ENCODE assay signal across 1 cellular context in genomic region chr1:11680270-11681070, GRCh38.
TF ChIP-seq lines count a peak whose summit lies in the region.

No MANE protein-coding gene starts in this region.

TF ChIP-seq in HepG2, 621 proteins besides CTCF, POLR2A, EP300 and RAD21 (continued from another document and continues in another):
- TF ChIP-seq ZNF687 (CRISPR knock-in tag; IDR thresholded peaks at IDR 0.05) (no peak), HNF4G (IDR thresholded peaks at IDR 0.05; ENCODE audit: borderline replicate concordance, low read depth, low read length) (no peak), HNF4G (CRISPR knock-in tag; IDR thresholded peaks at IDR 0.05; ENCODE audit: borderline replicate concordance, low read depth) (no peak), BRCA1 (CRISPR knock-in tag; IDR thresholded peaks at IDR 0.05) (no peak), ZBTB7A (CRISPR knock-in tag; IDR thresholded peaks at IDR 0.05) (0 out of 2 replicates have a peak, but pooled peaks have one; percentile 40), NFIC (IDR thresholded peaks at IDR 0.05; ENCODE audit: low read length) (no peak), NR2F6 (IDR thresholded peaks at IDR 0.05) (no peak), NR2F6 (CRISPR knock-in tag; IDR thresholded peaks at IDR 0.05) (no peak), ZNF644 (CRISPR knock-in tag; IDR thresholded peaks at IDR 0.05; ENCODE audit: low read depth) (no peak), KLF11 (CRISPR knock-in tag; IDR thresholded peaks at IDR 0.05) (no peak), ZNF280B (CRISPR knock-in tag; IDR thresholded peaks at IDR 0.05; ENCODE audit: borderline replicate concordance) (peak; percentile 75; the same call in 1 of the 2 replicates), KAT2B (IDR thresholded peaks at IDR 0.05; ENCODE audit: borderline replicate concordance, low read depth, low read length) (no peak), NRL (CRISPR knock-in tag; IDR thresholded peaks at IDR 0.05; ENCODE audit: borderline replicate concordance) (no peak), HMGXB4 (CRISPR knock-in tag; IDR thresholded peaks at IDR 0.05; ENCODE audit: borderline replicate concordance in 1 of 2, low read depth in 1 of 2) (no peak), ATF6 (CRISPR knock-in tag; conservative IDR thresholded peaks at IDR 0.05) (no peak), HMG20B (CRISPR knock-in tag; conservative IDR thresholded peaks at IDR 0.05) (no peak), ZNF891 (CRISPR knock-in tag; IDR thresholded peaks at IDR 0.05) (peak; percentile 1; the same call in 1 of the 2 replicates), MTA3 (CRISPR knock-in tag; IDR thresholded peaks at IDR 0.05) (no peak), KLF15 (CRISPR knock-in tag; IDR thresholded peaks at IDR 0.05; ENCODE audit: borderline replicate concordance) (no peak), ZNF430 (CRISPR knock-in tag; IDR thresholded peaks at IDR 0.05) (0 out of 2 replicates have a peak, but pooled peaks have one; percentile 27), TERF1 (CRISPR knock-in tag; IDR thresholded peaks at IDR 0.05) (peak; percentile 74; the same call in 1 of the 2 replicates), ATF7 (IDR thresholded peaks at IDR 0.05) (no peak), ATF7 (CRISPR knock-in tag; IDR thresholded peaks at IDR 0.05) (0 out of 2 replicates have a peak, but pooled peaks have one; percentile 32), ZNF589 (CRISPR knock-in tag; conservative IDR thresholded peaks at IDR 0.05) (no peak), ZFP1 (CRISPR knock-in tag; IDR thresholded peaks at IDR 0.05) (no peak), ZNF720 (CRISPR knock-in tag; IDR thresholded peaks at IDR 0.05) (no peak), TIGD3 (CRISPR knock-in tag; IDR thresholded peaks at IDR 0.05; ENCODE audit: borderline replicate concordance) (no peak), REST (IDR thresholded peaks at IDR 0.05; ENCODE audit: borderline replicate concordance in 1 of 2, low read depth in 1 of 2, low read length in 2 of 2) (no peak), JUNB (CRISPR knock-in tag; IDR thresholded peaks at IDR 0.05; ENCODE audit: borderline replicate concordance) (no peak), FOSL1 (CRISPR knock-in tag; IDR thresholded peaks at IDR 0.05; ENCODE audit: borderline replicate concordance) (no peak), ATF1 (CRISPR knock-in tag; IDR thresholded peaks at IDR 0.05) (no peak), HNRNPK (IDR thresholded peaks at IDR 0.05; ENCODE audit: low read depth, low read length, poor library complexity, severe bottlenecking) (no peak), ZNF670 (CRISPR knock-in tag; IDR thresholded peaks at IDR 0.05; ENCODE audit: borderline replicate concordance) (no peak), ZBTB39 (CRISPR knock-in tag; IDR thresholded peaks at IDR 0.05) (no peak), HES4 (CRISPR knock-in tag; IDR thresholded peaks at IDR 0.05; ENCODE audit: borderline replicate concordance) (peak; percentile 73; the same call in 1 of the 2 replicates), GLI4 (CRISPR knock-in tag; IDR thresholded peaks at IDR 0.05; ENCODE audit: borderline replicate concordance) (peak; percentile 68; the same call in 1 of the 2 replicates), ZNF619 (CRISPR knock-in tag; IDR thresholded peaks at IDR 0.05) (no peak), DMTF1 (CRISPR knock-in tag; IDR thresholded peaks at IDR 0.05) (no peak), TAF1 (CRISPR knock-in tag; IDR thresholded peaks at IDR 0.05) (0 out of 2 replicates have a peak, but pooled peaks have one; percentile 40), ZNF781 (CRISPR knock-in tag; IDR thresholded peaks at IDR 0.05; ENCODE audit: borderline replicate concordance, not compliant biosample characterization) (peak; percentile 18), ZC3H13 (CRISPR knock-in tag; IDR thresholded peaks at IDR 0.05) (no peak), TCF7 (IDR thresholded peaks at IDR 0.05; ENCODE audit: low read depth) (no peak), NCOA1 (CRISPR knock-in tag; IDR thresholded peaks at IDR 0.05) (no peak; the same call in 1 of the 2 replicates), AGO2 (optimal IDR thresholded peaks at IDR 0.05; ENCODE audit: low read depth, low read length) (peak; percentile 32)
